Comparison of ENCODE assay signal across 1 cellular context in the genomic region with DNA sequence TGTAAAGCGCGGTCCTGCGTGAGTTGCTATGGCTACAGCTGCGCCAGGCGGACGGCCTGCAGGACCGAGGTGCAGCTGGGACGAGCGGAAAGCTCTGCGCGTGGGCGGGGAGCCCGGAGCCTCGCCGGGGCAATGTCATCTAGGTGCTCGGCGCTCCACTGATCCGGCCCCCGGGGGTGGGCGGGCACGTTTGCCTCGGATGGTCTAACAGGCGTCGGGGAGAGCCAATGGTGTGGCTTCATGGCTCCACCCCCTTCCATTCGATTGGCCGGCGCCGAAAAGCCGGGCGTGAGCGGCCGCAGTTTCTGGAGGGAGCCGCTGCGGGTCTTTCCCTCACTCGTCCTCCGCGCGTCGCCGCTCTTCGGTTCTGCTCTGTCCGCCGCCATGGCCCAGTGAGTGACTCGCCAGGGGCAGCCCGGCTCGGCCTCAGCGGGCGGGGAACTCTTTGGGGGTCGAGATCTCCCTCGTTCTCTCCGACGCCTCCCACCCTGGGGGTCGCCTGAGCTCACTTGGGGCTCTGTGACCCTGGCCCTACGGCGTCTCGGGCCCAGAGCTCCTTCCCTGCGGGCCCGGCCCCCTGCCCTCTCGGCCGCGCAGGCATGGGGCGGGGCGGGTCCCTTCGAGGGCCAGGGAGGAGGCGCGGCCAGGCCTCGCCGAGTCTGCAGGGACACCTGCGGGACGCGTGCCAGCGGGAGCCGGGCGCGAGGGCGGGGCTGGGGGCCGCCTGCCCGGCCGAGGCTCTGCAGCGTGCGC.
TF ChIP-seq lines count a peak whose summit lies in the region.

Gene PGD (plus strand): TSS at position 331 of the 753 bp plus-strand sequence. CDS start 54 bp downstream, at position 385.

TF ChIP-seq in HepG2, 621 proteins besides CTCF, POLR2A, EP300 and RAD21 (continued from another document and continues in another):
- TF ChIP-seq THYN1 (CRISPR knock-in tag; IDR thresholded peaks at IDR 0.05; ENCODE audit: borderline replicate concordance, low read depth) (no peak), ZBTB4 (CRISPR knock-in tag; IDR thresholded peaks at IDR 0.05; ENCODE audit: borderline replicate concordance) (peak; percentile 76; the same call in 1 of the 2 replicates), PHF8 (CRISPR knock-in tag; IDR thresholded peaks at IDR 0.05) (peak; percentile 96), ZNF614 (CRISPR knock-in tag; IDR thresholded peaks at IDR 0.05; ENCODE audit: borderline replicate concordance) (peak; percentile 43; the same call in 1 of the 2 replicates), ZNF138 (CRISPR knock-in tag; IDR thresholded peaks at IDR 0.05; ENCODE audit: low read depth) (peak; percentile 30; the same call in 1 of the 2 replicates), FOXK2 (IDR thresholded peaks at IDR 0.05) (no peak), CREB1 (IDR thresholded peaks at IDR 0.05) (peak; percentile 75), CREB1 (CRISPR knock-in tag; IDR thresholded peaks at IDR 0.05) (peak; percentile 82), SUZ12 (IDR thresholded peaks at IDR 0.05; ENCODE audit: low read depth, low read length) (no peak), ZFX (CRISPR knock-in tag; IDR thresholded peaks at IDR 0.05; ENCODE audit: low read depth) (peak; percentile 98), SP1 (IDR thresholded peaks at IDR 0.05) (peak; percentile 81; the same call in 1 of the 2 replicates), SP1 (CRISPR knock-in tag; IDR thresholded peaks at IDR 0.05) (peak; percentile 99), FOXO4 (CRISPR knock-in tag; conservative IDR thresholded peaks at IDR 0.05) (no peak), HMG20A (CRISPR knock-in tag; IDR thresholded peaks at IDR 0.05; ENCODE audit: borderline replicate concordance) (no peak), ATF4 (CRISPR knock-in tag; IDR thresholded peaks at IDR 0.05) (no peak), ZNF143 (CRISPR knock-in tag; IDR thresholded peaks at IDR 0.05) (no peak; the same call in none of the 2 replicates), USF2 (IDR thresholded peaks at IDR 0.05; ENCODE audit: low read depth, low read length) (no peak), USF2 (CRISPR knock-in tag; IDR thresholded peaks at IDR 0.05; ENCODE audit: borderline replicate concordance) (no peak; the same call in 1 of the 2 replicates), ZNF354B (CRISPR knock-in tag; IDR thresholded peaks at IDR 0.05) (no peak), ZFP62 (CRISPR knock-in tag; IDR thresholded peaks at IDR 0.05) (no peak), ZBTB1 (CRISPR knock-in tag; IDR thresholded peaks at IDR 0.05; ENCODE audit: borderline replicate concordance) (no peak), ZNF746 (CRISPR knock-in tag; IDR thresholded peaks at IDR 0.05) (peak; percentile 56), PAX8 (CRISPR knock-in tag; IDR thresholded peaks at IDR 0.05; ENCODE audit: borderline replicate concordance) (0 out of 2 replicates have a peak, but pooled peaks have one; percentile 17), SAP130 (CRISPR knock-in tag; IDR thresholded peaks at IDR 0.05; ENCODE audit: low read depth) (peak; percentile 87), HNF4G (IDR thresholded peaks at IDR 0.05; ENCODE audit: borderline replicate concordance, low read depth, low read length) (no peak), HNF4G (CRISPR knock-in tag; IDR thresholded peaks at IDR 0.05; ENCODE audit: borderline replicate concordance, low read depth) (no peak), SPEN (CRISPR knock-in tag; IDR thresholded peaks at IDR 0.05; ENCODE audit: low read depth) (peak; percentile 69; the same call in 1 of the 2 replicates), ZKSCAN5 (CRISPR knock-in tag; IDR thresholded peaks at IDR 0.05) (no peak), NPAS2 (CRISPR knock-in tag; IDR thresholded peaks at IDR 0.05; ENCODE audit: borderline replicate concordance) (no peak), ZNF776 (CRISPR knock-in tag; IDR thresholded peaks at IDR 0.05) (peak; percentile 67; the same call in 1 of the 2 replicates), ZNF451 (CRISPR knock-in tag; IDR thresholded peaks at IDR 0.05) (peak; percentile 90), ZFP36L1 (CRISPR knock-in tag; IDR thresholded peaks at IDR 0.05) (0 out of 2 replicates have a peak, but pooled peaks have one; percentile 57), KLF15 (CRISPR knock-in tag; IDR thresholded peaks at IDR 0.05; ENCODE audit: borderline replicate concordance) (peak; percentile 90; the same call in 1 of the 2 replicates), DZIP1 (CRISPR knock-in tag; IDR thresholded peaks at IDR 0.05) (0 out of 2 replicates have a peak, but pooled peaks have one; percentile 73), KDM1A (CRISPR knock-in tag; IDR thresholded peaks at IDR 0.05) (no peak), THAP8 (CRISPR knock-in tag; IDR thresholded peaks at IDR 0.05; ENCODE audit: borderline replicate concordance) (no peak), ZSCAN12 (CRISPR knock-in tag; IDR thresholded peaks at IDR 0.05) (peak; percentile 37; the same call in 1 of the 2 replicates), SOX13 (IDR thresholded peaks at IDR 0.05) (0 out of 2 replicates have a peak, but pooled peaks have one; percentile 27), SOX13 (CRISPR knock-in tag; conservative IDR thresholded peaks at IDR 0.05 in 1 of 2, IDR thresholded peaks at IDR 0.05 in 1 of 2) (no peak; a peak in 1 of 4 replicates), CEBPG (CRISPR knock-in tag; IDR thresholded peaks at IDR 0.05) (peak; percentile 26; the same call in 1 of the 2 replicates), AKAP8 (CRISPR knock-in tag; IDR thresholded peaks at IDR 0.05) (peak; percentile 70; the same call in 1 of the 2 replicates), GPN1 (CRISPR knock-in tag; IDR thresholded peaks at IDR 0.05; ENCODE audit: borderline replicate concordance) (no peak), ZNF101 (CRISPR knock-in tag; IDR thresholded peaks at IDR 0.05; ENCODE audit: borderline replicate concordance, low read depth) (0 out of 2 replicates have a peak, but pooled peaks have one; percentile 46)
- TF ChIP-seq, protein P1, sequence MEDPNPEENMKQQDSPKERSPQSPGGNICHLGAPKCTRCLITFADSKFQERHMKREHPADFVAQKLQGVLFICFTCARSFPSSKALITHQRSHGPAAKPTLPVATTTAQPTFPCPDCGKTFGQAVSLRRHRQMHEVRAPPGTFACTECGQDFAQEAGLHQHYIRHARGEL (CRISPR knock-in tag; IDR thresholded peaks at IDR 0.05), result no peak
- TF ChIP-seq, protein P2, sequence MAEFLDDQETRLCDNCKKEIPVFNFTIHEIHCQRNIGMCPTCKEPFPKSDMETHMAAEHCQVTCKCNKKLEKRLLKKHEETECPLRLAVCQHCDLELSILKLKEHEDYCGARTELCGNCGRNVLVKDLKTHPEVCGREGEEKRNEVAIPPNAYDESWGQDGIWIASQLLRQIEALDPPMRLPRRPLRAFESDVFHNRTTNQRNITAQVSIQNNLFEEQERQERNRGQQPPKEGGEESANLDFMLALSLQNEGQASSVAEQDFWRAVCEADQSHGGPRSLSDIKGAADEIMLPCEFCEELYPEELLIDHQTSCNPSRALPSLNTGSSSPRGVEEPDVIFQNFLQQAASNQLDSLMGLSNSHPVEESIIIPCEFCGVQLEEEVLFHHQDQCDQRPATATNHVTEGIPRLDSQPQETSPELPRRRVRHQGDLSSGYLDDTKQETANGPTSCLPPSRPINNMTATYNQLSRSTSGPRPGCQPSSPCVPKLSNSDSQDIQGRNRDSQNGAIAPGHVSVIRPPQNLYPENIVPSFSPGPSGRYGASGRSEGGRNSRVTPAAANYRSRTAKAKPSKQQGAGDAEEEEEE (CRISPR knock-in tag; IDR thresholded peaks at IDR 0.05; ENCODE audit: borderline replicate concordance), result peak; percentile 66; the same call in 1 of the 2 replicates
- TF ChIP-seq, protein P3, sequence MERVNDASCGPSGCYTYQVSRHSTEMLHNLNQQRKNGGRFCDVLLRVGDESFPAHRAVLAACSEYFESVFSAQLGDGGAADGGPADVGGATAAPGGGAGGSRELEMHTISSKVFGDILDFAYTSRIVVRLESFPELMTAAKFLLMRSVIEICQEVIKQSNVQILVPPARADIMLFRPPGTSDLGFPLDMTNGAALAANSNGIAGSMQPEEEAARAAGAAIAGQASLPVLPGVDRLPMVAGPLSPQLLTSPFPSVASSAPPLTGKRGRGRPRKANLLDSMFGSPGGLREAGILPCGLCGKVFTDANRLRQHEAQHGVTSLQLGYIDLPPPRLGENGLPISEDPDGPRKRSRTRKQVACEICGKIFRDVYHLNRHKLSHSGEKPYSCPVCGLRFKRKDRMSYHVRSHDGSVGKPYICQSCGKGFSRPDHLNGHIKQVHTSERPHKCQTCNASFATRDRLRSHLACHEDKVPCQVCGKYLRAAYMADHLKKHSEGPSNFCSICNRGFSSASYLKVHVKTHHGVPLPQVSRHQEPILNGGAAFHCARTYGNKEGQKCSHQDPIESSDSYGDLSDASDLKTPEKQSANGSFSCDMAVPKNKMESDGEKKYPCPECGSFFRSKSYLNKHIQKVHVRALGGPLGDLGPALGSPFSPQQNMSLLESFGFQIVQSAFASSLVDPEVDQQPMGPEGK (CRISPR knock-in tag; IDR thresholded peaks at IDR 0.05), result peak; percentile 75
